Comparison of ENCODE assay signal across 27 cellular contexts in the genomic region with DNA sequence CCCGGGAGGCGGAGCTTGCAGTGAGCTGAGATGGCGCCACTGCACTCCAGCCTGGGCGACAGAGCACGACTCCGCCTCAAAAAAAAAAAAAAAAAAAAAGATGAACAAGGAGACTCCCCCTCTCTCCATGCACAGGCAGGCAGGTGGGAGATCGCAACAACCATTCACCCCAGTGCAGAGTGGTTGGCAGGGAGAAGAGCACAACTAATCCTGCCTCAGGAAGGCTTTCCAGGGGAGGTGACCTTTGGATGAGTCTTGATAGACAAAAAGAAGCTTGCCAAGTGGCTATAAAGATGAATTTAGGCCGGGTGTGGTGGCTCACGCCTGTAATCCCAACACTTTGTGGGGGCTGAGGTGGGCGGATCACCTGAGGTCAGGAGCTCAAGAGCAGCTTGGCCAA. TPM values are rescaled to one million over a fixed set of nuclear protein-coding genes. Genes with fewer than 3 reads are reported as not detected.
"Had no signal": no experiment of that assay in that cellular context is flagged by ENCODE, and none has a peak within 500 bp of the region (broad histone marks: within the 10 kb centered on the region; RNA-seq: fewer than 3 reads in every experiment).

No MANE protein-coding gene starts in this region.

- H3K36me3 ChIP-seq: colonic mucosa, esophagus muscularis mucosa, esophagus squamous epithelium, gastroesophageal sphincter, heart left ventricle, heart right ventricle had no signal

- H3K4me3 ChIP-seq: colonic mucosa, coronary artery, dorsolateral prefrontal cortex, esophagus muscularis mucosa, esophagus squamous epithelium, gastroesophageal sphincter, heart left ventricle, heart right ventricle had no signal

- ATAC-seq: effector memory CD8-positive, alpha-beta T cell; gastroesophageal sphincter; heart left ventricle; heart right ventricle had no signal

- H3K27ac ChIP-seq: colonic mucosa, coronary artery, epithelial cell of prostate, esophagus muscularis mucosa, esophagus squamous epithelium, foreskin keratinocyte, gastroesophageal sphincter, heart left ventricle, heart right ventricle had no signal

- H3K9me3 ChIP-seq: colonic mucosa, esophagus muscularis mucosa, esophagus squamous epithelium, gastroesophageal sphincter, heart left ventricle, heart right ventricle had no signal

- DNase-seq: colonic mucosa; cortex of kidney; dermis blood vessel endothelial cell; dorsolateral prefrontal cortex; effector CD4-positive, alpha-beta T cell; effector CD8-positive, alpha-beta T cell; effector memory CD4-positive, alpha-beta T cell; effector memory CD8-positive, alpha-beta T cell; endodermal cell; erythroblast; esophagus squamous epithelium; foreskin fibroblast; foreskin melanocyte; glutamatergic neuron; head of caudate nucleus; heart left ventricle; heart right ventricle had no signal

- H3K27me3 ChIP-seq: dorsolateral prefrontal cortex had no signal

- H3K4me1 ChIP-seq: colonic mucosa, foreskin keratinocyte had no signal

RNA-seq across cellular contexts. Expression of a gene that starts 30.0 kb away (rescaled TPM):
- total RNA-seq: dermis blood vessel endothelial cell, dermis microvascular lymphatic vessel endothelial cell, endodermal cell, endothelial cell of umbilical vein, epithelial cell of proximal tubule, esophagus mucosa, foreskin keratinocyte, glomerular endothelial cell had no signal
- polyA plus RNA-seq: endothelial cell of umbilical vein, foreskin keratinocyte had no signal
